ENCODE assay signal across 9 cellular contexts in the genomic region with DNA sequence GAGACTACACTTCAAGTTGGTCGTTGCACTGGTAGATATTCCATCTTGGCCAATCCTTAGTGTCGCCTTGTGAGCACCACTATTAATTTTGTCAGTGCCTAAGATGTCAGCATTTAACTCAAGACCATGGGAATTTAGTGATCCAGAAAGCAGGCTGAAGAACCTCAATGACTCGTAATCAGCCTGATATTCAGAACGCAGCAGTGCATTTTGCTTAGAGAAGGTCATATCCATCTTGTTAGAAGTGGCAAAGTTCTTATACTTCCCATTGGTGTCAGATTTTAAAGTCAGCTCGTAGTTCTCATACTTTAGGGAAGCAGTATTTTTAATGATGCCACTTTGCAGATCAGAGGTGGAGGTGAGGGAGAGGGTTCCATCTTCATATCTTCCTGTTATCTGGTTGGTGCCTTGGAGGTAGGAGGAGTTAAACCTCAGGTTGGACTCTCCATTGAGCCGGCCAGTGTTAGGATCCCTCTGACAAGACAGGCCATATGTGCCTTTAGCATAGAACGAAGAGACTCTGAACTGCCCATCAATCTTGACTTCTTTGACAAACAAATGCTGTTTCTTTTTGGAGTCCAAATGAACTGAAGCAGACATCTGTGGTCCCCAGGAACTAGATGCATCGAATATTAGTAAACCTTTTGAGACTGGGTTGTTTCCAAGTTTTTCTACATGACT. TPM values are rescaled to one million over a fixed set of nuclear protein-coding genes. Genes with fewer than 3 reads are reported as not detected.
"Had no signal": no experiment of that assay in that cellular context is flagged by ENCODE, and none has a peak within 500 bp of the region (broad histone marks: within the 10 kb centered on the region; RNA-seq: fewer than 3 reads in every experiment).

No MANE protein-coding gene starts in this region.

- FAIRE-seq: G401.6, GM12878, GM12891, GM12892, GM18507, GM19239 had no signal

- ATAC-seq: GM12878 had no signal

- DNase-seq: GDM1, GF-D8 had no signal

- H3K4me3 ChIP-seq: GM12878 had no signal

RNA-seq across cellular contexts. Expression of a gene that starts 31.9 kb away (rescaled TPM):
- total RNA-seq: G401 had no signal
- polyA plus RNA-seq: GM12878 had no signal
